10 cellular contexts compared by ENCODE assay signal in the genomic region with DNA sequence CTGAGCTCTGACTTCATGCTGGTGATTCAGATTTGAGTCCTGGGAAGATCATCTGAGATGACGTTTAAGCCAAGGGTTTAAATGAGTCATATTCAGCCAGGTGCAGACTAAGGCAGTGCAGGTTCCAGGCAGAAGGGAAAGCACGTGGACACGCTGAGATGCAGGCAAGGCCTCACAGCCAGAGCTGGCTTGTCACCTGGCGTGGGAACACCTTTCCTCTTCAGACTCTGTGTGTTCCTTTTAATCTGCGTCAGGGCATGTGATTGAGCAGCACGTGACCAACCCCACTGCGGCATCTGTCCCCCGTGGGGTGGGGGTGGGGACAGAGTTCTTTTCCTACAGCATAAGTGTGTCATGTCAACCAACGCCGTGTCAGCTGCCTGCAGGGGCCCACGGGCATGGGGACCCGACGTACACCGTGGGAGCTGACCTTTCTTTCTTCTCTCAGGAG. TPM values are rescaled to one million over a fixed set of nuclear protein-coding genes. Genes with fewer than 3 reads are reported as not detected.
A peak's percentile ranks its signal among the peaks of the same experiment; 100 is the strongest.
DNase-seq lines count a peak whose midpoint lies in the region; ATAC-seq, FAIRE-seq and TF ChIP-seq lines count a peak whose summit lies in the region.
"Had no signal": no experiment of that assay in that cellular context is flagged by ENCODE, and none has a peak within 500 bp of the region (broad histone marks: within the 10 kb centered on the region; RNA-seq: fewer than 3 reads in every experiment).

No MANE protein-coding gene starts in this region.

- peaks cover 3% of the 10 kb centered on the region for H3K79me2 ChIP-seq in hepatocyte

- H3K27me3 ChIP-seq in hepatocyte (no peaks in the 10 kb centered on the region), MG63 (no peaks in the 10 kb centered on the region)
- H3K27me3 ChIP-seq: neutrophil had no signal

- TF ChIP-seq CTCF in hepatocyte (IDR thresholded peaks at IDR 0.05; ENCODE audit: poor library complexity): no peak

- H3K36me3 ChIP-seq in hepatocyte (replicated peaks; ENCODE audit: insufficient read depth, low read depth) (no peaks in the 10 kb centered on the region), MG63 (peaks cover 13% of the 10 kb centered on the region)

- peak; percentile 71 for FAIRE-seq in RCC 7860 (lab: Jason Lieb, UNC)

- no peak overlapping the region for H3K4me3 ChIP-seq in hepatocyte
- H3K4me3 ChIP-seq in MG63: no peak overlapping the region

- peak; percentile 69 for ATAC-seq in GM21526 (IDR thresholded peaks at IDR 0.05; ENCODE audit: low FRiP score, unreplicated experiment)
- ATAC-seq: HCT116 had no signal

- no peak overlapping the region for H3K4me2 ChIP-seq in hepatocyte

- peaks cover 8% of the 10 kb centered on the region for H4K20me1 ChIP-seq in hepatocyte (ENCODE audit: insufficient read depth, poor library complexity, severe bottlenecking)

- peaks cover 3% of the 10 kb centered on the region for H3K4me1 ChIP-seq in hepatocyte (ENCODE audit: insufficient read depth)

- no peak overlapping the region for H3K27ac ChIP-seq in hepatocyte
- H3K27ac ChIP-seq: neutrophil had no signal

- no peaks in the 10 kb centered on the region for H3K9me2 ChIP-seq in hepatocyte (replicated peaks; ENCODE audit: insufficient read depth)

- no peak overlapping the region for H2AFZ ChIP-seq in hepatocyte

- WGBS in hepatocyte (ENCODE audit: low lambda C conversion rate, missing lambda C conversion rate): 79% methylated on average over 13 of the region's 14 CpGs

- no peaks in the 10 kb centered on the region for H3K9me3 ChIP-seq in hepatocyte (ENCODE audit: low read depth)
- no peaks in the 10 kb centered on the region for H3K9me3 ChIP-seq in MG63
- H3K9me3 ChIP-seq: neutrophil had no signal

- DNase-seq in EL (peak; percentile 34), RCC 7860 (ENCODE audit: low spot score) (peak; percentile 83), hepatocyte (ENCODE audit: low spot score) (peak; percentile 46), GF-D8 (lab: John Stamatoyannopoulos, UW) (no peak), NCI-H2107 (lab: John Stamatoyannopoulos, UW) (no peak), ecto neural progenitor cell (ENCODE audit: low spot score) (no peak), MG63 (no peak)

RNA-seq across cellular contexts. Expression of a gene that starts 10.7 kb away (rescaled TPM):
- total RNA-seq in hepatocyte: 0.33 TPM in 1 of 2 replicates, not detected in the other
- 0.29 TPM in 1 of 2 replicates, not detected in the other for polyA plus RNA-seq in hepatocyte
- total RNA-seq in MG63 (2014; rRNA removed; shearing (Covaris generic); ENCODE audit: low replicate concordance): not detected in 2 replicates

RNA-seq across cellular contexts. Expression of a gene that starts 12.6 kb away (rescaled TPM):
- total RNA-seq in hepatocyte: 270 and 303 TPM in 2 replicates
- polyA plus RNA-seq in hepatocyte: 214 and 228 TPM in 2 replicates
- 53.1 and 96.2 TPM in 2 replicates for total RNA-seq in MG63 (2014; rRNA removed; shearing (Covaris generic); ENCODE audit: low replicate concordance)

RNA-seq across cellular contexts. Expression of a gene that starts 19.8 kb away (rescaled TPM):
- 12.3 and 15.2 TPM in 2 replicates for total RNA-seq in hepatocyte
- polyA plus RNA-seq in hepatocyte: 8.6 and 13.2 TPM in 2 replicates
- total RNA-seq in MG63 (2014; rRNA removed; shearing (Covaris generic); ENCODE audit: low replicate concordance): 5.3 and 6.3 TPM in 2 replicates

RNA-seq across cellular contexts. Expression of a gene that starts 48.1 kb away (rescaled TPM):
- 33.6 and 34.2 TPM in 2 replicates for total RNA-seq in hepatocyte
- polyA plus RNA-seq in hepatocyte: 55.5 and 59.4 TPM in 2 replicates
- total RNA-seq in MG63 (2014; rRNA removed; shearing (Covaris generic); ENCODE audit: low replicate concordance): 71.2 and 71.3 TPM in 2 replicates

Comparison
In these comparisons a context has a peak if more than half of its experiments do, and no peak if none do; other contexts are left out.
1. DNase-seq: peak in EL (single experiment), RCC 7860 (single experiment) and hepatocyte (single experiment); none in GF-D8 (single experiment), NCI-H2107 (single experiment), ecto neural progenitor cell (single experiment) and MG63 (single experiment).